In genomic region chr12:77973579-77973978, GRCh38 we compare ENCODE assay signal across 20 cellular contexts.
DNase-seq lines count a peak whose midpoint lies in the region; ATAC-seq and TF ChIP-seq lines count a peak whose summit lies in the region.
"Had no signal": no experiment of that assay in that cellular context is flagged by ENCODE, and none has a peak within 500 bp of the region (broad histone marks: within the 10 kb centered on the region; RNA-seq: fewer than 3 reads in every experiment).

No MANE protein-coding gene starts in this region.

- H3K9me3 ChIP-seq in fibroblast of lung (ENCODE audit: control insufficient read depth, insufficient read depth, low read depth, low read length) (no peaks in the 10 kb centered on the region), esophagus squamous epithelium (no peaks in the 10 kb centered on the region)
- H3K9me3 ChIP-seq: BLaER1 treated with 17β-estradiol and CSF1 and Interleukin-3, amounts not matched to agents 10 nM and 100 nM had no signal

- peak overlapping the region; percentile 66 for H3K4me2 ChIP-seq in fibroblast of lung (ENCODE audit: extremely low read depth, insufficient read depth, low read length)
- H3K4me2 ChIP-seq: BLaER1 treated with 17β-estradiol and CSF1 and Interleukin-3, amounts not matched to agents 10 nM and 100 nM had no signal

- peaks cover 14% of the 10 kb centered on the region for H3K4me1 Mint-ChIP-seq in nephron progenitor cell
- H3K4me1 Mint-ChIP-seq: CD8-positive, alpha-beta memory T cell had no signal

- H4K20me1 ChIP-seq in fibroblast of lung (ENCODE audit: control insufficient read depth, extremely low read depth, insufficient read depth, low read length): no peaks in the 10 kb centered on the region
- H4K20me1 ChIP-seq: BLaER1 treated with 17β-estradiol and CSF1 and Interleukin-3, amounts not matched to agents 10 nM and 100 nM had no signal

- no peaks in the 10 kb centered on the region for H3K27me3 Mint-ChIP-seq in nephron progenitor cell (ENCODE audit: low read depth, poor library complexity)
- H3K27me3 Mint-ChIP-seq: CD8-positive, alpha-beta memory T cell had no signal

- H3K4me3 ChIP-seq in fibroblast of lung (replicated peaks in 1 of 4; ENCODE audit: control extremely low read depth in 1 of 4, insufficient read depth in 1 of 4, low read depth in 3 of 4, low read length in 4 of 4): peak overlapping the region in 1 of 4 experiments; percentile 3
- no peak overlapping the region for H3K4me3 ChIP-seq in esophagus squamous epithelium
- H3K4me3 ChIP-seq: BLaER1 treated with 17β-estradiol and CSF1 and Interleukin-3, amounts not matched to agents 10 nM and 100 nM; GM23248; K562 had no signal

- no peak overlapping the region for H3K4me3 Mint-ChIP-seq in nephron progenitor cell
- H3K4me3 Mint-ChIP-seq: CD8-positive, alpha-beta memory T cell had no signal

- intact Hi-C loops in esophagus squamous epithelium (cut with DNase I): no loop called here

- H3K36me3 ChIP-seq in fibroblast of lung (ENCODE audit: control insufficient read depth, insufficient read depth, low read length) (peaks cover 5% of the 10 kb centered on the region), esophagus squamous epithelium (no peaks in the 10 kb centered on the region)
- H3K36me3 ChIP-seq: BLaER1 treated with 17β-estradiol and CSF1 and Interleukin-3, amounts not matched to agents 10 nM and 100 nM had no signal

- no peak for TF ChIP-seq POLR2A in esophagus squamous epithelium (IDR thresholded peaks at IDR 0.05)

- 45 to 83% methylated on average over 1 of the region's 1 CpG for WGBS in esophagus squamous epithelium, 2 donors

- H3K9ac ChIP-seq in fibroblast of lung (ENCODE audit: insufficient read depth, low read length): no peak overlapping the region
- H3K9ac ChIP-seq: BLaER1 treated with 17β-estradiol and CSF1 and Interleukin-3, amounts not matched to agents 10 nM and 100 nM; GM23248 had no signal

- TF ChIP-seq CTCF in AG09319 (IDR thresholded peaks at IDR 0.05; ENCODE audit: low read depth, low read length): no peak
- TF ChIP-seq CTCF in fibroblast of lung (conservative IDR thresholded peaks at IDR 0.05 in 1 of 2, IDR thresholded peaks at IDR 0.05 in 1 of 2; ENCODE audit: low read depth in 1 of 2, low read length in 2 of 2): no peak
- TF ChIP-seq CTCF in nephron progenitor cell (IDR thresholded peaks at IDR 0.05): no peak
- no peak for TF ChIP-seq CTCF in esophagus squamous epithelium (IDR thresholded peaks at IDR 0.05)

- H3K9me3 Mint-ChIP-seq in nephron progenitor cell: no peaks in the 10 kb centered on the region

- H3K79me2 ChIP-seq in fibroblast of lung (ENCODE audit: control insufficient read depth, insufficient read depth, low read length): peaks cover 14% of the 10 kb centered on the region

- H3K27me3 ChIP-seq in fibroblast of lung (ENCODE audit: control insufficient read depth, insufficient read depth, low read length): no peaks in the 10 kb centered on the region
- no peaks in the 10 kb centered on the region for H3K27me3 ChIP-seq in esophagus squamous epithelium
- H3K27me3 ChIP-seq: BLaER1 treated with 17β-estradiol and CSF1 and Interleukin-3, amounts not matched to agents 10 nM and 100 nM had no signal

- peak overlapping the region; percentile 70 for H2AFZ ChIP-seq in fibroblast of lung (ENCODE audit: low read length)
- H2AFZ ChIP-seq: GM23248 had no signal

- H3K27ac Mint-ChIP-seq in nephron progenitor cell: peak overlapping the region; percentile 80
- H3K27ac Mint-ChIP-seq: CD8-positive, alpha-beta memory T cell had no signal

- peak; percentile 14 for DNase-seq in AG09319 (ENCODE audit: extremely low read depth, low read depth)
- peak; percentile 13 for DNase-seq in OCI-M1 (lab: John Stamatoyannopoulos, UW)
- no peak for DNase-seq in fibroblast of lung (ENCODE audit: low read depth in 2 of 2)
- peak; percentile 23 for DNase-seq in nephron progenitor cell
- DNase-seq in esophagus squamous epithelium (lab: John Stamatoyannopoulos, UW): no peak
- DNase-seq: 8988T; CD8-positive, alpha-beta memory T cell; DND-41; GM23248; NCI-H1417 treated with DMSO at 0.1 percent for 48 hours; NCI-H2029; NCI-H2171; NCI-H446; Right ventricle myocardium superior had no signal

- no peak for ATAC-seq in HG03457 (IDR thresholded peaks at IDR 0.05; ENCODE audit: unreplicated experiment)
- no peak for ATAC-seq in GM19351 (IDR thresholded peaks at IDR 0.05; ENCODE audit: unreplicated experiment)
- no peak for ATAC-seq in GM21528 (IDR thresholded peaks at IDR 0.05; ENCODE audit: low FRiP score, unreplicated experiment)
- ATAC-seq: HCT116, K562 had no signal

- H3K27ac ChIP-seq in fibroblast of lung (ENCODE audit: insufficient read depth, low read length) (peak overlapping the region; percentile 22), esophagus squamous epithelium (no peak overlapping the region)
- H3K27ac ChIP-seq: BLaER1 treated with 17β-estradiol and CSF1 and Interleukin-3, amounts not matched to agents 10 nM and 100 nM; GM23248 had no signal

- no peaks in the 10 kb centered on the region for H3K36me3 Mint-ChIP-seq in nephron progenitor cell (ENCODE audit: low read depth)
- H3K36me3 Mint-ChIP-seq: CD8-positive, alpha-beta memory T cell had no signal

- no peaks in the 10 kb centered on the region for H3K4me1 ChIP-seq in fibroblast of lung (ENCODE audit: control insufficient read depth, extremely low read depth, insufficient read depth, low read length)
- no peaks in the 10 kb centered on the region for H3K4me1 ChIP-seq in esophagus squamous epithelium
- H3K4me1 ChIP-seq: BLaER1 treated with 17β-estradiol and CSF1 and Interleukin-3, amounts not matched to agents 10 nM and 100 nM had no signal

Comparison
In these comparisons a context has a peak if more than half of its experiments do, and no peak if none do; other contexts are left out.
1. DNase-seq: peak in AG09319 (single experiment), OCI-M1 (single experiment) and nephron progenitor cell (single experiment); none in fibroblast of lung (0 of 2) and esophagus squamous epithelium (single experiment).